ENCODE assay signal across 17 cellular contexts in the genomic region with DNA sequence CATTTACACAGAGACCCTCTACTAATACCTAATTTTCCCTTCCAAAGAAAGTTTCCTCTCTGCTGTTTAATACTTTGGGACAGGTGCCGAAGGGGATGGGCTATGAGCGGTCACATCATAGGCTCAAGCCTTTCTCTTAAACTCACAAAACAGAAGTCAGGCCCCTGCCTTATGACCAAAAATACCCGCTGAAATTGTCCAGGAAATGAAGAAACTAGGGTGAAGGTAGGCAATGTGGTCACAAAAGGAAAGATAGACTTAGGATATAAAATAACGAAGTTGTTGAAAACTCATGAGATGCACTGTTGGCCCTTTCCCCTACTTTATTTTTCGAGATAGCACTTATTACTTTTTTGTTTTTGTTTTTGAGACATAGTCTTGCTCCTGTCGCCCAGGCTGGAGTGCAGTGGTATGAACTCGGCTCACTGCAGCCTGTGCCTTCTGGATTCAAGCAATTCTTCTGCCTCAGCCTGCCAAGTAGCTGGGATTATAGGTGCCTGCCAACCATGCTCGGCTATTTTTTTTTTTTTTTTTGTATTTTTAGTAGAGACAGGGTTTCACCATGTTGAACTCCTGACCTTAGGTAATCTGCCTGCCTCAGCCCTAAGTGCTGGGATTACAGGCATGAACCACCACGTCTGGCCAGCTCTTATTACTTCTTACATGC. TPM values are rescaled to one million over a fixed set of nuclear protein-coding genes. Genes with fewer than 3 reads are reported as not detected.
DNase-seq lines count a peak whose midpoint lies in the region; ATAC-seq, FAIRE-seq and TF ChIP-seq lines count a peak whose summit lies in the region.
"Had no signal": no experiment of that assay in that cellular context is flagged by ENCODE, and none has a peak within 500 bp of the region (broad histone marks: within the 10 kb centered on the region; RNA-seq: fewer than 3 reads in every experiment).

No MANE protein-coding gene starts in this region.

- FAIRE-seq in GM12892 (lab: Jason Lieb, UNC), result no peak

- ATAC-seq in Right ventricle myocardium inferior, result peak; percentile 12
- ATAC-seq in aorta (ENCODE audit: low FRiP score), result peak; percentile 56
- ATAC-seq in GM19023 (IDR thresholded peaks at IDR 0.05; ENCODE audit: unreplicated experiment), result no peak
- ATAC-seq: GM23338, WTC11 had no signal

- H3K27me3 ChIP-seq in muscle layer of duodenum (ENCODE audit: low read depth, low read length) (no peaks in the 10 kb centered on the region), aorta (ENCODE audit: control insufficient read depth in 1 of 2, insufficient read depth in 2 of 2, low read length in 1 of 2) (no peaks in the 10 kb centered on the region), WERI-Rb-1 (ENCODE audit: insufficient read depth, low read depth, severe bottlenecking) (no peaks in the 10 kb centered on the region)
- H3K27me3 ChIP-seq: right lobe of liver had no signal

- TF ChIP-seq POLR2A in GM12892 (IDR thresholded peaks at IDR 0.05; ENCODE audit: low read depth, low read length), result no peak

- H3K9me3 ChIP-seq in muscle layer of duodenum (ENCODE audit: control insufficient read depth in 1 of 2, low read length in 2 of 2), result no peaks in the 10 kb centered on the region
- no peaks in the 10 kb centered on the region for H3K9me3 ChIP-seq in aorta (ENCODE audit: control insufficient read depth, low read length)
- H3K9me3 ChIP-seq in WERI-Rb-1 (ENCODE audit: severe bottlenecking), result no peaks in the 10 kb centered on the region
- H3K9me3 ChIP-seq: Caco-2, right lobe of liver had no signal

- DNase-seq in Right ventricle myocardium inferior (ENCODE audit: missing footprints), result no peak
- DNase-seq in cardiac septum (ENCODE audit: low spot score), result no peak
- no peak for DNase-seq in coronary artery (ENCODE audit: low spot score)
- no peak for DNase-seq in aorta
- no peak for DNase-seq in GM12892 (ENCODE audit: insufficient read length)
- no peak for DNase-seq in WERI-Rb-1
- DNase-seq: activated effector memory CD4-positive, alpha-beta T cell treated with Interleukin-2 at 50 U/mL for 16 hours; Caco-2; endodermal cell; NCI-H2081; NCI-H774; right lobe of liver had no signal

- TF ChIP-seq CTCF in coronary artery (IDR thresholded peaks at IDR 0.05), result no peak
- TF ChIP-seq CTCF in WERI-Rb-1 (IDR thresholded peaks at IDR 0.05; ENCODE audit: low read depth, low read length), result no peak

- peak overlapping the region; percentile 1 for H3K4me3 ChIP-seq in coronary artery
- H3K4me3 ChIP-seq in muscle layer of duodenum (ENCODE audit: low read depth in 1 of 2, low read length in 2 of 2), result no peak overlapping the region
- H3K4me3 ChIP-seq in aorta (ENCODE audit: low read length in 2 of 2), result no peak overlapping the region
- no peak overlapping the region for H3K4me3 ChIP-seq in WERI-Rb-1 (ENCODE audit: low read depth, low read length)
- H3K4me3 ChIP-seq: GM23338, right lobe of liver had no signal

- intact Hi-C loops in Right ventricle myocardium inferior (cut with DNase I), result no loop called here
- intact Hi-C loops in cardiac septum (cut with DNase I), result loop anchor here (10.0 kb wide), 1 partner anchor 151 kb away; no protein-coding TSS in a partner anchor
- intact Hi-C loops in aorta (cut with DNase I), result loop anchor here in 1 of 2 donors (5.0 to 10.0 kb wide), 3 partner anchors 33 to 151 kb away; no protein-coding TSS in a partner anchor

- H3K36me3 ChIP-seq in muscle layer of duodenum (ENCODE audit: control insufficient read depth in 1 of 2, insufficient read depth in 2 of 2, low read length in 2 of 2) (no peaks in the 10 kb centered on the region), aorta (ENCODE audit: control insufficient read depth in 1 of 2, insufficient read depth in 2 of 2, low read length in 1 of 2) (no peaks in the 10 kb centered on the region), WERI-Rb-1 (no peaks in the 10 kb centered on the region)
- H3K36me3 ChIP-seq: right lobe of liver had no signal

- H3K4me1 ChIP-seq in muscle layer of duodenum (ENCODE audit: control insufficient read depth in 1 of 2, insufficient read depth in 2 of 2, low read length in 2 of 2) (peaks cover 11 to 58% of the 10 kb centered on the region in 2 donors), aorta (ENCODE audit: control insufficient read depth in 1 of 2, insufficient read depth in 2 of 2, low read length in 2 of 2) (peaks cover 4 to 22% of the 10 kb centered on the region in 2 donors)
- H3K4me1 ChIP-seq: Caco-2, right lobe of liver had no signal

- 20 to 23% methylated on average over 9 of the region's 9 CpGs for WGBS in aorta, 2 donors

- H3K27ac ChIP-seq in coronary artery (peak overlapping the region; percentile 31 to 79), muscle layer of duodenum (ENCODE audit: low read length) (peak overlapping the region; percentile 7), aorta (ENCODE audit: low read depth in 1 of 2, low read length in 2 of 2) (peak overlapping the region in 1 of 2 donors; percentile 95), WERI-Rb-1 (no peak overlapping the region)
- H3K27ac ChIP-seq: right lobe of liver had no signal

RNA-seq across cellular contexts. Expression of gene SLC8A1, which starts 16.3 kb away (rescaled TPM):
- total RNA-seq in Right ventricle myocardium inferior (999 TPM), cardiac septum (906 TPM), aorta (10 to 100 TPM; 30.5 to 35.9 TPM)
- under 1 TPM; 0.38 to 0.97 TPM for polyA plus RNA-seq in aorta
- polyA plus RNA-seq in GM12892 (2012; ENCODE audit: missing spikeins), result 0.25 TPM
- total RNA-seq: A673 had no signal

Comparison
In these comparisons a context has a peak if more than half of its experiments do, and no peak if none do; other contexts are left out.
1. RNA of gene SLC8A1, which starts 16.3 kb away (total RNA-seq): 999 TPM in Right ventricle myocardium inferior (single experiment) and 906 TPM in cardiac septum (single experiment); 30.5 to 35.9 TPM in aorta; every median in the first group is over 10 times any median in the second.